Comparison of ENCODE assay signal across 27 cellular contexts in genomic region chr2:119837759-119838158, GRCh38.
DNase-seq lines count a peak whose midpoint lies in the region; ATAC-seq and TF ChIP-seq lines count a peak whose summit lies in the region.
"Had no signal": no experiment of that assay in that cellular context is flagged by ENCODE, and none has a peak within 500 bp of the region (broad histone marks: within the 10 kb centered on the region; RNA-seq: fewer than 3 reads in every experiment).

No MANE protein-coding gene starts in this region.

- TF ChIP-seq POLR2A in transverse colon (IDR thresholded peaks at IDR 0.05), result no peak

- no peaks in the 10 kb centered on the region for H3K36me3 ChIP-seq in transverse colon
- H3K36me3 ChIP-seq in right atrium auricular region, result no peaks in the 10 kb centered on the region
- H3K36me3 ChIP-seq in tibial artery, result no peaks in the 10 kb centered on the region
- H3K36me3 ChIP-seq: esophagus muscularis mucosa, gastrocnemius medialis, sigmoid colon, uterus had no signal

- H3K4me3 Mint-ChIP-seq in stimulated activated naive CD8-positive, alpha-beta T cell treated with anti-CD3 and anti-CD28 coated beads, Interleukin-15, amount 100 ng/mL, for 72 hours, result no peak overlapping the region
- H3K4me3 Mint-ChIP-seq: activated naive CD4-positive, alpha-beta T cell treated with anti-CD3 and anti-CD28 coated beads for 36 hours; activated T-cell treated with anti-CD3 and anti-CD28 coated beads, Interleukin-2, amount 50 U/mL, for 4 hours; nephron had no signal

- H3K4me1 ChIP-seq in transverse colon, result peaks cover 0 to 16% (median 2%) of the 10 kb centered on the region in 4 donors
- H3K4me1 ChIP-seq in right atrium auricular region, result peaks cover 0 to 6% of the 10 kb centered on the region in 2 donors
- H3K4me1 ChIP-seq in tibial artery, result peaks cover 0 to 6% (median 0%) of the 10 kb centered on the region in 4 donors
- H3K4me1 ChIP-seq: BLaER1, uterus had no signal

- TF ChIP-seq CTCF in transverse colon (IDR thresholded peaks at IDR 0.05), result no peak
- TF ChIP-seq CTCF in right atrium auricular region (IDR thresholded peaks at IDR 0.05), result no peak
- TF ChIP-seq CTCF in tibial artery (IDR thresholded peaks at IDR 0.05), result no peak

- peak overlapping the region; percentile 2 to 81 for H3K27ac Mint-ChIP-seq in stimulated activated naive CD8-positive, alpha-beta T cell treated with anti-CD3 and anti-CD28 coated beads, Interleukin-15, amount 100 ng/mL, for 72 hours
- H3K27ac Mint-ChIP-seq: activated naive CD4-positive, alpha-beta T cell treated with anti-CD3 and anti-CD28 coated beads for 36 hours; nephron had no signal

- H3K4me3 ChIP-seq in transverse colon (no peak overlapping the region), right atrium auricular region (no peak overlapping the region), tibial artery (no peak overlapping the region)
- H3K4me3 ChIP-seq: BLaER1, esophagus muscularis mucosa, gastrocnemius medialis, PC-9, sigmoid colon, uterus had no signal

- H3K9me3 ChIP-seq in transverse colon, result no peaks in the 10 kb centered on the region
- H3K9me3 ChIP-seq in right atrium auricular region, result no peaks in the 10 kb centered on the region
- no peaks in the 10 kb centered on the region for H3K9me3 ChIP-seq in tibial artery
- H3K9me3 ChIP-seq: esophagus muscularis mucosa, gastrocnemius medialis, sigmoid colon, uterus had no signal

- intact Hi-C loops in transverse colon (cut with DNase I; ENCODE audit: low total_unique reads), result no loop called here
- intact Hi-C loops in tibial artery (cut with DNase I; ENCODE audit: low total_unique reads), result no loop called here

- H3K9me3 Mint-ChIP-seq in stimulated activated naive CD8-positive, alpha-beta T cell treated with anti-CD3 and anti-CD28 coated beads, Interleukin-15, amount 100 ng/mL, for 72 hours, result no peaks in the 10 kb centered on the region
- H3K9me3 Mint-ChIP-seq: activated naive CD4-positive, alpha-beta T cell treated with anti-CD3 and anti-CD28 coated beads for 36 hours; activated T-cell treated with anti-CD3 and anti-CD28 coated beads, Interleukin-2, amount 50 U/mL, for 4 hours had no signal

- TF ChIP-seq EP300 in transverse colon (IDR thresholded peaks at IDR 0.05; ENCODE audit: low read depth), result no peak

- H3K27ac ChIP-seq in transverse colon, result no peak overlapping the region
- H3K27ac ChIP-seq in right atrium auricular region, result no peak overlapping the region
- H3K27ac ChIP-seq in tibial artery, result no peak overlapping the region
- H3K27ac ChIP-seq: BLaER1, esophagus muscularis mucosa, gastrocnemius medialis, KMS-11, PC-9, sigmoid colon, uterus had no signal

- ATAC-seq in stimulated activated naive CD8-positive, alpha-beta T cell treated with anti-CD3 and anti-CD28 coated beads, Interleukin-15, amount 100 ng/mL, for 72 hours, result no peak
- no peak for ATAC-seq in stimulated activated naive CD8-positive, alpha-beta T cell treated with anti-CD3 and anti-CD28 coated beads, Interleukin-15, Interleukin-2, amounts not matched to agents 100 U/mL and 50 U/mL, for 24 hours
- ATAC-seq in left lobe of liver, result peak; percentile 66
- ATAC-seq: activated T-cell treated with anti-CD3 and anti-CD28 coated beads, Interleukin-2, amount 50 U/mL, for 4 hours; gastrocnemius medialis had no signal

- WGBS in transverse colon (ENCODE audit: low coverage in 1 of 2), 2 donors, result 63 to 68% methylated on average over 4 to 13 of the region's 13 CpGs

- in situ Hi-C loops in transverse colon (cut with MboI; ENCODE audit: low pct_ligation_motif_present in 1 of 4, low pct_unique_long_range_greater_than_20kb in 1 of 4, low sequenced_read_pairs in 3 of 4), result no loop called here

- H3K27me3 ChIP-seq in transverse colon (no peaks in the 10 kb centered on the region), right atrium auricular region (no peaks in the 10 kb centered on the region), tibial artery (no peaks in the 10 kb centered on the region)
- H3K27me3 ChIP-seq: BLaER1, esophagus muscularis mucosa, gastrocnemius medialis, sigmoid colon, uterus had no signal

- peaks cover 52% of the 10 kb centered on the region for H3K4me1 Mint-ChIP-seq in stimulated activated naive CD8-positive, alpha-beta T cell treated with anti-CD3 and anti-CD28 coated beads, Interleukin-15, amount 100 ng/mL, for 72 hours

- no peaks in the 10 kb centered on the region for H3K27me3 Mint-ChIP-seq in stimulated activated naive CD8-positive, alpha-beta T cell treated with anti-CD3 and anti-CD28 coated beads, Interleukin-15, amount 100 ng/mL, for 72 hours

- no peak for DNase-seq in stimulated activated naive CD8-positive, alpha-beta T cell treated with anti-CD3 and anti-CD28 coated beads, Interleukin-15, amount 100 ng/mL, for 72 hours
- no peak for DNase-seq in stimulated activated naive CD8-positive, alpha-beta T cell treated with anti-CD3 and anti-CD28 coated beads, Interleukin-15, Interleukin-2, amounts not matched to agents 100 U/mL and 50 U/mL, for 24 hours
- DNase-seq in cerebellar nuclear complex (lab: John Stamatoyannopoulos, UW) (peak; percentile 9 to 57), left lobe of liver (ENCODE audit: low spot score) (no peak), transverse colon (peak; percentile 34), right atrium auricular region (ENCODE audit: low spot score) (no peak), tibial artery (no peak)
- no peak for DNase-seq in activated CD4-positive, alpha-beta T cell treated with anti-CD3 and anti-CD28 coated beads for 48 hours
- DNase-seq: activated CD4-positive, alpha-beta T cell treated with anti-CD3 and anti-CD28 coated beads for 1 hour; activated T-cell treated with anti-CD3 and anti-CD28 coated beads, Interleukin-2, amount 50 U/mL, for 4 hours; anterior cingulate cortex; gastrocnemius medialis; GF-D8; NCI-H187; NCI-H2227 treated with DMSO at 0.1 percent for 48 hours; NCI-H82; PC-9; SIG-M5; sigmoid colon; stimulated activated CD4-positive, alpha-beta T cell treated with anti-CD3 and anti-CD28 coated beads, Interleukin-15, amount 100 ng/mL, for 24 hours; stimulated activated CD8-positive, alpha-beta memory T cell treated with anti-CD3 and anti-CD28 coated beads, Interleukin-4, amount 100 ng/mL, for 48 hours; uterus had no signal

Comparison
In these comparisons a context has a peak if more than half of its experiments do, and no peak if none do; other contexts are left out.
1. DNase-seq: peak in cerebellar nuclear complex (2 of 2) and transverse colon (single experiment); none in stimulated activated naive CD8-positive, alpha-beta T cell treated with anti-CD3 and anti-CD28 coated beads, Interleukin-15, amount 100 ng/mL, for 72 hours (0 of 2), stimulated activated naive CD8-positive, alpha-beta T cell treated with anti-CD3 and anti-CD28 coated beads, Interleukin-15, Interleukin-2, amounts not matched to agents 100 U/mL and 50 U/mL, for 24 hours (single experiment), left lobe of liver (single experiment), activated CD4-positive, alpha-beta T cell treated with anti-CD3 and anti-CD28 coated beads for 48 hours (single experiment), right atrium auricular region (single experiment) and tibial artery (0 of 2).